18 cellular contexts compared by ENCODE assay signal in genomic region chr1:2098839-2099785, GRCh38. TPM values are rescaled to one million over a fixed set of nuclear protein-coding genes. Genes with fewer than 3 reads are reported as not detected.
DNase-seq lines count a peak whose midpoint lies in the region; ATAC-seq and TF ChIP-seq lines count a peak whose summit lies in the region.
"Had no signal": no experiment of that assay in that cellular context is flagged by ENCODE, and none has a peak within 500 bp of the region (broad histone marks: within the 10 kb centered on the region; RNA-seq: fewer than 3 reads in every experiment).

No MANE protein-coding gene starts in this region.

- CTCF ChIA-PET in A673 (lab: Charles Lee), result no interaction called here
- CTCF ChIA-PET in WTC11 (lab: Charles Lee), result interaction anchor here (1.1 to 3.1 kb wide), 3 partner anchors 10 to 41 kb away, joined by 4 to 9 read pairs (median 5); no protein-coding TSS in a partner anchor

- H2BK5ac ChIP-seq in neuronal stem cell (ENCODE audit: low read length), result no peak overlapping the region

- peak overlapping the region; percentile 44 for H3K9ac ChIP-seq in neuronal stem cell (ENCODE audit: low read depth, low read length, poor library complexity)

- peaks cover 10% of the 10 kb centered on the region for H3K79me1 ChIP-seq in neuronal stem cell (ENCODE audit: low read depth, low read length)

- H3K9me3 ChIP-seq in A673 (ENCODE audit: low read depth, low read length, poor library complexity, severe bottlenecking) (no peaks in the 10 kb centered on the region), neuronal stem cell (replicated peaks in 1 of 2; ENCODE audit: control insufficient read depth in 2 of 2, insufficient read depth in 1 of 2, low read depth in 1 of 2, low read length in 2 of 2) (peaks cover 0 to 2% of the 10 kb centered on the region in 2 donors)

- H4K91ac ChIP-seq in neuronal stem cell (ENCODE audit: low read depth, low read length, poor library complexity), result no peak overlapping the region

- no peak overlapping the region for H3K4ac ChIP-seq in neuronal stem cell (ENCODE audit: low read length)

- H2BK12ac ChIP-seq in neuronal stem cell (ENCODE audit: low read length), result peak overlapping the region; percentile 41

- peak; percentile 34 for DNase-seq in A673 (ENCODE audit: low spot score)
- DNase-seq in WTC11 (ENCODE audit: low spot score), result no peak
- DNase-seq in head of caudate nucleus, result peak; percentile 64 to 95 (median 88)
- no peak for DNase-seq in neuronal stem cell (ENCODE audit: low spot score)
- no peak for DNase-seq in activated naive CD8-positive, alpha-beta T cell treated with anti-CD3 and anti-CD28 coated beads, Interleukin-2, amount 50 U/mL, for 24 hours
- DNase-seq in GM19240 (ENCODE audit: insufficient read length, low spot score), result no peak
- no peak for DNase-seq in activated T-helper 2 cell treated with anti-CD3 and anti-CD28 coated beads, Interferon-gamma antibody, Interleukin-2, Interleukin-4, amounts not matched to agents 10 μg/mL and 5 μg/mL and 100 μg/mL, durations not matched to agents 14 hours and 24 hours and 36 hours (ENCODE audit: low spot score)
- DNase-seq: activated CD4-positive, alpha-beta T cell treated with anti-CD3 and anti-CD28 coated beads, Interleukin-2, amount 10 ng/mL, durations not matched to agents 7 days and 5 days; activated CD8-positive, alpha-beta memory T cell treated with anti-CD3 and anti-CD28 coated beads, Interleukin-2, amount 50 U/mL, for 48 hours; activated gamma-delta T cell treated with Interleukin-2 at 50 U/mL for 16 hours; foreskin fibroblast; H7; naive B cell; NCI-H1930; NCI-H446; stimulated activated naive CD8-positive, alpha-beta T cell treated with anti-CD3 and anti-CD28 coated beads, Interleukin-15, Interleukin-2, amounts not matched to agents 100 U/mL and 50 U/mL, for 24 hours had no signal

- no peak overlapping the region for H2AK5ac ChIP-seq in neuronal stem cell (ENCODE audit: low read depth, low read length)

- peak overlapping the region; percentile 74 for H3K27ac Mint-ChIP-seq in WTC11
- H3K27ac Mint-ChIP-seq in activated naive CD8-positive, alpha-beta T cell treated with anti-CD3 and anti-CD28 coated beads, Interleukin-2, amount 50 U/mL, for 24 hours, result no peak overlapping the region
- no peak overlapping the region for H3K27ac Mint-ChIP-seq in activated T-helper 2 cell treated with anti-CD3 and anti-CD28 coated beads, Interferon-gamma antibody, Interleukin-2, Interleukin-4, amounts not matched to agents 10 μg/mL and 5 μg/mL and 100 μg/mL, durations not matched to agents 14 hours and 24 hours and 36 hours
- H3K27ac Mint-ChIP-seq: activated CD4-positive, alpha-beta T cell treated with anti-CD3 and anti-CD28 coated beads, Interleukin-2, amount 10 ng/mL, durations not matched to agents 7 days and 5 days had no signal

- no peaks in the 10 kb centered on the region for H3K36me3 ChIP-seq in A673 (ENCODE audit: insufficient read depth, low read length, poor library complexity, severe bottlenecking)
- peaks cover 0 to 2% of the 10 kb centered on the region in 2 donors for H3K36me3 ChIP-seq in neuronal stem cell (replicated peaks in 1 of 2; ENCODE audit: control insufficient read depth in 2 of 2, insufficient read depth in 2 of 2, low read length in 2 of 2)

- H3K27ac ChIP-seq in A673 (ENCODE audit: low read depth, low read length, poor library complexity, severe bottlenecking), result no peak overlapping the region
- no peak overlapping the region for H3K27ac ChIP-seq in neuronal stem cell (replicated peaks; ENCODE audit: low read length)
- H3K27ac ChIP-seq: RWPE1 had no signal

- H3K23ac ChIP-seq in neuronal stem cell (ENCODE audit: low read depth, low read length, poor library complexity), result peak overlapping the region; percentile 25

- H2BK15ac ChIP-seq in neuronal stem cell (ENCODE audit: low read length), result no peak overlapping the region

- H3K9me3 Mint-ChIP-seq in WTC11, result peaks cover 9% of the 10 kb centered on the region
- peaks cover 5% of the 10 kb centered on the region for H3K9me3 Mint-ChIP-seq in activated naive CD8-positive, alpha-beta T cell treated with anti-CD3 and anti-CD28 coated beads, Interleukin-2, amount 50 U/mL, for 24 hours
- H3K9me3 Mint-ChIP-seq in activated T-helper 2 cell treated with anti-CD3 and anti-CD28 coated beads, Interferon-gamma antibody, Interleukin-2, Interleukin-4, amounts not matched to agents 10 μg/mL and 5 μg/mL and 100 μg/mL, durations not matched to agents 14 hours and 24 hours and 36 hours, result peaks cover 5% of the 10 kb centered on the region

- POLR2A ChIA-PET in A673 (lab: Charles Lee; ENCODE audit: low non-redundant PET), result no interaction called here
- POLR2A ChIA-PET in WTC11 (lab: Charles Lee), result no interaction called here

- H3K4me1 ChIP-seq in A673 (ENCODE audit: insufficient read depth, low read length, poor library complexity, severe bottlenecking) (no peaks in the 10 kb centered on the region), neuronal stem cell (ENCODE audit: control insufficient read depth in 2 of 2, insufficient read depth in 1 of 2, low read depth in 1 of 2, low read length in 2 of 2) (no peaks in the 10 kb centered on the region)

- no peak overlapping the region for H3K14ac ChIP-seq in neuronal stem cell (ENCODE audit: low read length)

- H3K18ac ChIP-seq in neuronal stem cell (ENCODE audit: low read length), result peak overlapping the region; percentile 57

- H2AFZ ChIP-seq in neuronal stem cell (ENCODE audit: low read length), result no peak overlapping the region

- no peak overlapping the region for H3K4me2 ChIP-seq in neuronal stem cell (ENCODE audit: insufficient read depth, low read length, poor library complexity, severe bottlenecking)

- H3K27me3 Mint-ChIP-seq in WTC11 (ENCODE audit: low read depth), result no peaks in the 10 kb centered on the region
- H3K27me3 Mint-ChIP-seq in activated naive CD8-positive, alpha-beta T cell treated with anti-CD3 and anti-CD28 coated beads, Interleukin-2, amount 50 U/mL, for 24 hours, result no peaks in the 10 kb centered on the region
- H3K27me3 Mint-ChIP-seq in activated T-helper 2 cell treated with anti-CD3 and anti-CD28 coated beads, Interferon-gamma antibody, Interleukin-2, Interleukin-4, amounts not matched to agents 10 μg/mL and 5 μg/mL and 100 μg/mL, durations not matched to agents 14 hours and 24 hours and 36 hours (ENCODE audit: low read depth), result no peaks in the 10 kb centered on the region
- H3K27me3 Mint-ChIP-seq: activated CD4-positive, alpha-beta T cell treated with anti-CD3 and anti-CD28 coated beads, Interleukin-2, amount 10 ng/mL, durations not matched to agents 7 days and 5 days; naive B cell had no signal

- H3K4me3 Mint-ChIP-seq in WTC11, result no peak overlapping the region
- no peak overlapping the region for H3K4me3 Mint-ChIP-seq in activated naive CD8-positive, alpha-beta T cell treated with anti-CD3 and anti-CD28 coated beads, Interleukin-2, amount 50 U/mL, for 24 hours
- no peak overlapping the region for H3K4me3 Mint-ChIP-seq in activated T-helper 2 cell treated with anti-CD3 and anti-CD28 coated beads, Interferon-gamma antibody, Interleukin-2, Interleukin-4, amounts not matched to agents 10 μg/mL and 5 μg/mL and 100 μg/mL, durations not matched to agents 14 hours and 24 hours and 36 hours (ENCODE audit: low read depth)
- H3K4me3 Mint-ChIP-seq: activated CD4-positive, alpha-beta T cell treated with anti-CD3 and anti-CD28 coated beads, Interleukin-2, amount 10 ng/mL, durations not matched to agents 7 days and 5 days had no signal

- intact Hi-C loops in A673 (cut with micrococcal nuclease; ENCODE audit: unreplicated experiment) (no loop called here), head of caudate nucleus (cut with DNase I) (no loop called here)
- intact Hi-C loops in activated T-helper 2 cell treated with anti-CD3 and anti-CD28 coated beads, Interferon-gamma antibody, Interleukin-2, Interleukin-4, amounts not matched to agents 10 μg/mL and 5 μg/mL and 100 μg/mL, durations not matched to agents 14 hours and 24 hours and 36 hours (cut with micrococcal nuclease), result no loop called here

- H3K36me3 Mint-ChIP-seq in WTC11, result peaks cover 20% of the 10 kb centered on the region
- peaks cover 11% of the 10 kb centered on the region for H3K36me3 Mint-ChIP-seq in activated naive CD8-positive, alpha-beta T cell treated with anti-CD3 and anti-CD28 coated beads, Interleukin-2, amount 50 U/mL, for 24 hours (ENCODE audit: low read depth)
- H3K36me3 Mint-ChIP-seq in activated T-helper 2 cell treated with anti-CD3 and anti-CD28 coated beads, Interferon-gamma antibody, Interleukin-2, Interleukin-4, amounts not matched to agents 10 μg/mL and 5 μg/mL and 100 μg/mL, durations not matched to agents 14 hours and 24 hours and 36 hours (ENCODE audit: low read depth), result no peaks in the 10 kb centered on the region

- ATAC-seq in WTC11 (no peak), HG03565 (IDR thresholded peaks at IDR 0.05; ENCODE audit: unreplicated experiment) (no peak)
- ATAC-seq in activated naive CD8-positive, alpha-beta T cell treated with anti-CD3 and anti-CD28 coated beads, Interleukin-2, amount 50 U/mL, for 24 hours, result no peak
- ATAC-seq: stimulated activated naive CD8-positive, alpha-beta T cell treated with anti-CD3 and anti-CD28 coated beads, Interleukin-15, Interleukin-2, amounts not matched to agents 100 U/mL and 50 U/mL, for 24 hours had no signal

- no peak overlapping the region for H4K8ac ChIP-seq in neuronal stem cell (ENCODE audit: low read depth, low read length)

- no TSS peak for BruUV-seq in A673 (replicated peaks; lab: Mats Ljungman, UMichigan)

- H3K27me3 ChIP-seq in A673 (replicated peaks; ENCODE audit: insufficient read depth, low read depth, low read length, poor library complexity), result no peaks in the 10 kb centered on the region
- no peaks in the 10 kb centered on the region for H3K27me3 ChIP-seq in neuronal stem cell (ENCODE audit: control insufficient read depth in 3 of 3, insufficient read depth in 3 of 3, low read depth in 1 of 3, low read length in 3 of 3)

- H2BK120ac ChIP-seq in neuronal stem cell (ENCODE audit: low read depth, low read length), result no peak overlapping the region

- H3K4me1 Mint-ChIP-seq in WTC11, result peaks cover 5% of the 10 kb centered on the region
- H3K4me1 Mint-ChIP-seq in activated naive CD8-positive, alpha-beta T cell treated with anti-CD3 and anti-CD28 coated beads, Interleukin-2, amount 50 U/mL, for 24 hours, result no peaks in the 10 kb centered on the region
- no peaks in the 10 kb centered on the region for H3K4me1 Mint-ChIP-seq in activated T-helper 2 cell treated with anti-CD3 and anti-CD28 coated beads, Interferon-gamma antibody, Interleukin-2, Interleukin-4, amounts not matched to agents 10 μg/mL and 5 μg/mL and 100 μg/mL, durations not matched to agents 14 hours and 24 hours and 36 hours (ENCODE audit: low read depth)
- H3K4me1 Mint-ChIP-seq: activated CD4-positive, alpha-beta T cell treated with anti-CD3 and anti-CD28 coated beads, Interleukin-2, amount 10 ng/mL, durations not matched to agents 7 days and 5 days had no signal

- no CpG with 5 or more reads among the region's 35 CpGs for WGBS in neuronal stem cell (ENCODE audit: extremely low coverage in 2 of 2, insufficient read length in 2 of 2, insufficient replicate concordance in 1 of 2), 2 donors

- H3K4me3 ChIP-seq in A673 (ENCODE audit: low read depth, low read length, poor library complexity, severe bottlenecking), result no peak overlapping the region
- no peak overlapping the region for H3K4me3 ChIP-seq in neuronal stem cell (ENCODE audit: low read length in 2 of 2)

- TF ChIP-seq CTCF in A673 (conservative IDR thresholded peaks at IDR 0.05; ENCODE audit: low read depth, low read length), result no peak
- no peak for TF ChIP-seq CTCF in WTC11 (IDR thresholded peaks at IDR 0.05)

RNA-seq across cellular contexts. Expression of gene PRKCZ, which starts 48.9 kb away (rescaled TPM):
- total RNA-seq in A673 (2021) (1.9 and 3.2 TPM in 2 replicates), WTC11 (2021) (51.9 to 52.9 TPM (median 52.5 TPM) in 3 replicates)
- polyA plus RNA-seq in neuronal stem cell (2013, experiment 1 of 2), result 29.7 TPM
- polyA plus RNA-seq in neuronal stem cell (2013, experiment 2 of 2), result 28.1 TPM
- total RNA-seq in activated T-helper 2 cell treated with anti-CD3 and anti-CD28 coated beads, Interferon-gamma antibody, Interleukin-2, Interleukin-4, amounts not matched to agents 10 μg/mL and 5 μg/mL and 100 μg/mL, durations not matched to agents 14 hours and 24 hours and 36 hours, result 3.6 and 4.5 TPM in 2 replicates

Comparison
In these comparisons a context has a peak if more than half of its experiments do, and no peak if none do; other contexts are left out.
1. DNase-seq: peak in A673 (single experiment) and head of caudate nucleus (42 of 42); none in WTC11 (single experiment), neuronal stem cell (single experiment), activated naive CD8-positive, alpha-beta T cell treated with anti-CD3 and anti-CD28 coated beads, Interleukin-2, amount 50 U/mL, for 24 hours (single experiment), GM19240 (single experiment) and activated T-helper 2 cell treated with anti-CD3 and anti-CD28 coated beads, Interferon-gamma antibody, Interleukin-2, Interleukin-4, amounts not matched to agents 10 μg/mL and 5 μg/mL and 100 μg/mL, durations not matched to agents 14 hours and 24 hours and 36 hours (single experiment).